Comparison of ENCODE assay signal across 2 cellular contexts in the genomic region with DNA sequence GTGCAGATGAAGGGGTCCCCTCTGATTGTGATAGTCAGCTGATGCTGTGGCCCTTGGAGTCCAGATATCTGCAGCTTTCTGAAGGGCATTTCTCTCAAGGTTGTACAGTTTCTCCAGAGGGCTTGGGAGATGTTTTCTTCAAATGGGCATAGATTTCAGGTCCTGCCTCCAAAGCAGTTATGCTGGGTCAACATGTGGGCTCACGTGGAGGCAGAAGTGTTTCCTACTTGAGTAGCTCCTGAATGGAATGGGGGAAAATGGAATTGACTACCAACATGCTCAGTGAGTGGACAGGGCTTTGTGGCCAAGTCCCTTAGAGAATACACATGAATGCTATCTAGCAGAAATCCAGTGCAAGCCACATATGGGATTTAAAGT.
TF ChIP-seq lines count a peak whose summit lies in the region.

No MANE protein-coding gene starts in this region.

TF ChIP-seq in GM23338, 12 proteins besides CTCF, POLR2A, EP300 and RAD21 (continues in another document):
- no peak for TF ChIP-seq POLR2AphosphoS5 (IDR thresholded peaks at IDR 0.05; ENCODE audit: low read depth)
- no peak for TF ChIP-seq ZNF114 (CRISPR knock-in tag; IDR thresholded peaks at IDR 0.05)
- TF ChIP-seq, protein P1, sequence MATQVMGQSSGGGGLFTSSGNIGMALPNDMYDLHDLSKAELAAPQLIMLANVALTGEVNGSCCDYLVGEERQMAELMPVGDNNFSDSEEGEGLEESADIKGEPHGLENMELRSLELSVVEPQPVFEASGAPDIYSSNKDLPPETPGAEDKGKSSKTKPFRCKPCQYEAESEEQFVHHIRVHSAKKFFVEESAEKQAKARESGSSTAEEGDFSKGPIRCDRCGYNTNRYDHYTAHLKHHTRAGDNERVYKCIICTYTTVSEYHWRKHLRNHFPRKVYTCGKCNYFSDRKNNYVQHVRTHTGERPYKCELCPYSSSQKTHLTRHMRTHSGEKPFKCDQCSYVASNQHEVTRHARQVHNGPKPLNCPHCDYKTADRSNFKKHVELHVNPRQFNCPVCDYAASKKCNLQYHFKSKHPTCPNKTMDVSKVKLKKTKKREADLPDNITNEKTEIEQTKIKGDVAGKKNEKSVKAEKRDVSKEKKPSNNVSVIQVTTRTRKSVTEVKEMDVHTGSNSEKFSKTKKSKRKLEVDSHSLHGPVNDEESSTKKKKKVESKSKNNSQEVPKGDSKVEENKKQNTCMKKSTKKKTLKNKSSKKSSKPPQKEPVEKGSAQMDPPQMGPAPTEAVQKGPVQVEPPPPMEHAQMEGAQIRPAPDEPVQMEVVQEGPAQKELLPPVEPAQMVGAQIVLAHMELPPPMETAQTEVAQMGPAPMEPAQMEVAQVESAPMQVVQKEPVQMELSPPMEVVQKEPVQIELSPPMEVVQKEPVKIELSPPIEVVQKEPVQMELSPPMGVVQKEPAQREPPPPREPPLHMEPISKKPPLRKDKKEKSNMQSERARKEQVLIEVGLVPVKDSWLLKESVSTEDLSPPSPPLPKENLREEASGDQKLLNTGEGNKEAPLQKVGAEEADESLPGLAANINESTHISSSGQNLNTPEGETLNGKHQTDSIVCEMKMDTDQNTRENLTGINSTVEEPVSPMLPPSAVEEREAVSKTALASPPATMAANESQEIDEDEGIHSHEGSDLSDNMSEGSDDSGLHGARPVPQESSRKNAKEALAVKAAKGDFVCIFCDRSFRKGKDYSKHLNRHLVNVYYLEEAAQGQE (IDR thresholded peaks at IDR 0.05; ENCODE audit: unreplicated experiment), result no peak
- no peak for TF ChIP-seq STAT1 (IDR thresholded peaks at IDR 0.05; ENCODE audit: unreplicated experiment)
- no peak for TF ChIP-seq JUNB (IDR thresholded peaks at IDR 0.05; ENCODE audit: unreplicated experiment)
- TF ChIP-seq, protein P2, sequence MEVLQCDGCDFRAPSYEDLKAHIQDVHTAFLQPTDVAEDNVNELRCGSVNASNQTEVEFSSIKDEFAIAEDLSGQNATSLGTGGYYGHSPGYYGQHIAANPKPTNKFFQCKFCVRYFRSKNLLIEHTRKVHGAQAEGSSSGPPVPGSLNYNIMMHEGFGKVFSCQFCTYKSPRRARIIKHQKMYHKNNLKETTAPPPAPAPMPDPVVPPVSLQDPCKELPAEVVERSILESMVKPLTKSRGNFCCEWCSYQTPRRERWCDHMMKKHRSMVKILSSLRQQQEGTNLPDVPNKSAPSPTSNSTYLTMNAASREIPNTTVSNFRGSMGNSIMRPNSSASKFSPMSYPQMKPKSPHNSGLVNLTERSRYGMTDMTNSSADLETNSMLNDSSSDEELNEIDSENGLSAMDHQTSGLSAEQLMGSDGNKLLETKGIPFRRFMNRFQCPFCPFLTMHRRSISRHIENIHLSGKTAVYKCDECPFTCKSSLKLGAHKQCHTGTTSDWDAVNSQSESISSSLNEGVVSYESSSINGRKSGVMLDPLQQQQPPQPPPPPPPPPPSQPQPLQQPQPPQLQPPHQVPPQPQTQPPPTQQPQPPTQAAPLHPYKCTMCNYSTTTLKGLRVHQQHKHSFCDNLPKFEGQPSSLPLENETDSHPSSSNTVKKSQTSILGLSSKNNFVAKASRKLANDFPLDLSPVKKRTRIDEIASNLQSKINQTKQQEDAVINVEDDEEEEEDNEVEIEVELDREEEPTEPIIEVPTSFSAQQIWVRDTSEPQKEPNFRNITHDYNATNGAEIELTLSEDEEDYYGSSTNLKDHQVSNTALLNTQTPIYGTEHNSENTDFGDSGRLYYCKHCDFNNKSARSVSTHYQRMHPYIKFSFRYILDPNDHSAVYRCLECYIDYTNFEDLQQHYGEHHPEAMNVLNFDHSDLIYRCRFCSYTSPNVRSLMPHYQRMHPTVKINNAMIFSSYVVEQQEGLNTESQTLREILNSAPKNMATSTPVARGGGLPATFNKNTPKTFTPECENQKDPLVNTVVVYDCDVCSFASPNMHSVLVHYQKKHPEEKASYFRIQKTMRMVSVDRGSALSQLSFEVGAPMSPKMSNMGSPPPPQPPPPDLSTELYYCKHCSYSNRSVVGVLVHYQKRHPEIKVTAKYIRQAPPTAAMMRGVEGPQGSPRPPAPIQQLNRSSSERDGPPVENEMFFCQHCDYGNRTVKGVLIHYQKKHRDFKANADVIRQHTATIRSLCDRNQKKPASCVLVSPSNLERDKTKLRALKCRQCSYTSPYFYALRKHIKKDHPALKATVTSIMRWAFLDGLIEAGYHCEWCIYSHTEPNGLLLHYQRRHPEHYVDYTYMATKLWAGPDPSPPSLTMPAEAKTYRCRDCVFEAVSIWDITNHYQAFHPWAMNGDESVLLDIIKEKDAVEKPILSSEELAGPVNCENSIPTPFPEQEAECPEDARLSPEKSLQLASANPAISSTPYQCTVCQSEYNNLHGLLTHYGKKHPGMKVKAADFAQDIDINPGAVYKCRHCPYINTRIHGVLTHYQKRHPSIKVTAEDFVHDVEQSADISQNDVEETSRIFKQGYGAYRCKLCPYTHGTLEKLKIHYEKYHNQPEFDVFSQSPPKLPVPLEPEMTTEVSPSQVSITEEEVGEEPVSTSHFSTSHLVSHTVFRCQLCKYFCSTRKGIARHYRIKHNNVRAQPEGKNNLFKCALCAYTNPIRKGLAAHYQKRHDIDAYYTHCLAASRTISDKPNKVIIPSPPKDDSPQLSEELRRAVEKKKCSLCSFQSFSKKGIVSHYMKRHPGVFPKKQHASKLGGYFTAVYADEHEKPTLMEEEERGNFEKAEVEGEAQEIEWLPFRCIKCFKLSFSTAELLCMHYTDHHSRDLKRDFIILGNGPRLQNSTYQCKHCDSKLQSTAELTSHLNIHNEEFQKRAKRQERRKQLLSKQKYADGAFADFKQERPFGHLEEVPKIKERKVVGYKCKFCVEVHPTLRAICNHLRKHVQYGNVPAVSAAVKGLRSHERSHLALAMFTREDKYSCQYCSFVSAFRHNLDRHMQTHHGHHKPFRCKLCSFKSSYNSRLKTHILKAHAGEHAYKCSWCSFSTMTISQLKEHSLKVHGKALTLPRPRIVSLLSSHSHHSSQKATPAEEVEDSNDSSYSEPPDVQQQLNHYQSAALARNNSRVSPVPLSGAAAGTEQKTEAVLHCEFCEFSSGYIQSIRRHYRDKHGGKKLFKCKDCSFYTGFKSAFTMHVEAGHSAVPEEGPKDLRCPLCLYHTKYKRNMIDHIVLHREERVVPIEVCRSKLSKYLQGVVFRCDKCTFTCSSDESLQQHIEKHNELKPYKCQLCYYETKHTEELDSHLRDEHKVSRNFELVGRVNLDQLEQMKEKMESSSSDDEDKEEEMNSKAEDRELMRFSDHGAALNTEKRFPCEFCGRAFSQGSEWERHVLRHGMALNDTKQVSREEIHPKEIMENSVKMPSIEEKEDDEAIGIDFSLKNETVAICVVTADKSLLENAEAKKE (CRISPR knock-in tag; IDR thresholded peaks at IDR 0.05), result no peak
- TF ChIP-seq EZH2phosphoT487 (IDR thresholded peaks at IDR 0.05; ENCODE audit: unreplicated experiment), result no peak
- no peak for TF ChIP-seq ZNF331 (CRISPR knock-in tag; IDR thresholded peaks at IDR 0.05; ENCODE audit: low read depth)
- TF ChIP-seq CREB1 (CRISPR knock-in tag; IDR thresholded peaks at IDR 0.05; ENCODE audit: low read depth), result no peak
- TF ChIP-seq NANOG (IDR thresholded peaks at IDR 0.05; ENCODE audit: borderline replicate concordance), result no peak

TF ChIP-seq in endothelial cell of umbilical vein, 7 proteins besides CTCF, POLR2A, EP300 and RAD21:
- TF ChIP-seq FOS (IDR thresholded peaks at IDR 0.05; ENCODE audit: borderline replicate concordance, insufficient read depth, low read length), result no peak
- no peak for TF ChIP-seq GATA2 (IDR thresholded peaks at IDR 0.05; ENCODE audit: insufficient read depth, insufficient read length, low read depth, low read length)
- no peak for TF ChIP-seq MYC (IDR thresholded peaks at IDR 0.05; ENCODE audit: low read depth, low read length)
- TF ChIP-seq JUN (IDR thresholded peaks at IDR 0.05; ENCODE audit: borderline replicate concordance, insufficient read depth, insufficient read length, low read depth), result no peak
- TF ChIP-seq EZH2 (IDR thresholded peaks at IDR 0.05; ENCODE audit: borderline replicate concordance, low read depth, low read length, severe bottlenecking), result no peak
- TF ChIP-seq POLR2AphosphoS5 (IDR thresholded peaks at IDR 0.05; ENCODE audit: insufficient read depth, low read depth, low read length), result no peak
- TF ChIP-seq, protein P3, sequence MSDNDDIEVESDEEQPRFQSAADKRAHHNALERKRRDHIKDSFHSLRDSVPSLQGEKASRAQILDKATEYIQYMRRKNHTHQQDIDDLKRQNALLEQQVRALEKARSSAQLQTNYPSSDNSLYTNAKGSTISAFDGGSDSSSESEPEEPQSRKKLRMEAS (IDR thresholded peaks at IDR 0.05; ENCODE audit: insufficient read depth, insufficient read length), result no peak
